In the genomic region with DNA sequence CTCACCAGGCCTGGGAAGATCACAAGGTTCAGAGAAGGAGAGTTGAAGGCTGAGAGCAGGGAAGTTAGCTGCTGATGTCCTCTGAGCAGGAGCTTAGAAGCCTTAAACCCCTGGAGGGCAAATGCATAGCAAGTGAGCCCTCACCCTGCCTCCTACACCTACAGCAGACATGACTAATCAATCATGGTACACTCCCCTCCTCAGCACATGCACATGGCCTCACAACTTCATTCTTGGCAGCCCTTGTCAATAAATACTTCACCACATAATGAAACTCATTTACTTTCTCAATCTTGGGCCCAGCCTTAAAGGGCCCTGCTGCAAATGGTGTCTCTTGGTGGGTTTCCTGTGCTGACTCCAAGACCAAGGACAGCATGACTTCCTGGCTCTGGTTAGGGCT, we compare ENCODE assay signal across 18 cellular contexts. TPM values are rescaled to one million over a fixed set of nuclear protein-coding genes. Genes with fewer than 3 reads are reported as not detected.
A peak's percentile ranks its signal among the peaks of the same experiment; 100 is the strongest.
DNase-seq lines count a peak whose midpoint lies in the region; ATAC-seq and TF ChIP-seq lines count a peak whose summit lies in the region.
"Had no signal": no experiment of that assay in that cellular context is flagged by ENCODE, and none has a peak within 500 bp of the region (broad histone marks: within the 10 kb centered on the region; RNA-seq: fewer than 3 reads in every experiment).

No MANE protein-coding gene starts in this region.

- intact Hi-C loops in activated naive CD4-positive, alpha-beta T cell treated with anti-CD3 and anti-CD28 coated beads for 36 hours (cut with micrococcal nuclease), result no loop called here

- no peak overlapping the region for H3K27ac ChIP-seq in foreskin keratinocyte
- H3K27ac ChIP-seq: RWPE1, upper lobe of right lung had no signal

- CTCF ChIA-PET in activated naive CD4-positive, alpha-beta T cell treated with anti-CD3 and anti-CD28 coated beads, Interleukin-2, amount 10 ng/mL, durations not matched to agents 7 days and 5 days (lab: Charles Lee), result interaction anchor here (1.2 to 3.2 kb wide), 2 partner anchors 22 to 251 kb away, joined by 3 to 14 read pairs; no protein-coding TSS in a partner anchor
- CTCF ChIA-PET in activated naive CD4-positive, alpha-beta T cell treated with anti-CD3 and anti-CD28 coated beads for 36 hours (lab: Charles Lee), result interaction anchor here (2.1 kb wide), 1 partner anchor 22 kb away, joined by 10 read pairs; no protein-coding TSS in a partner anchor
- CTCF ChIA-PET in activated CD8-positive, alpha-beta memory T cell treated with anti-CD3 and anti-CD28 coated beads, Interleukin-2, amount 10 ng/mL, durations not matched to agents 7 days and 5 days (lab: Charles Lee), result no interaction called here

- ATAC-seq in activated CD8-positive, alpha-beta memory T cell treated with anti-CD3 and anti-CD28 coated beads, Interleukin-2, amount 10 ng/mL, durations not matched to agents 7 days and 5 days, result no peak
- peak; percentile 76 for ATAC-seq in foreskin keratinocyte
- no peak for ATAC-seq in stimulated activated naive CD8-positive, alpha-beta T cell treated with anti-CD3 and anti-CD28 coated beads, Interleukin-15, amount 100 ng/mL, for 72 hours
- ATAC-seq: stimulated activated effector memory CD8-positive, alpha-beta T cell treated with anti-CD3 and anti-CD28 coated beads, Interleukin-12 subunit alpha, Interleukin-12 subunit beta, amount 100 ng/mL, for 72 hours; T-cell; upper lobe of right lung had no signal

- H3K27me3 Mint-ChIP-seq in activated naive CD4-positive, alpha-beta T cell treated with anti-CD3 and anti-CD28 coated beads, Interleukin-2, amount 10 ng/mL, durations not matched to agents 7 days and 5 days, result peaks cover 13% of the 10 kb centered on the region
- H3K27me3 Mint-ChIP-seq in activated naive CD4-positive, alpha-beta T cell treated with anti-CD3 and anti-CD28 coated beads for 36 hours (ENCODE audit: low read depth), result no peaks in the 10 kb centered on the region
- peaks cover 14% of the 10 kb centered on the region for H3K27me3 Mint-ChIP-seq in activated CD8-positive, alpha-beta memory T cell treated with anti-CD3 and anti-CD28 coated beads, Interleukin-2, amount 10 ng/mL, durations not matched to agents 7 days and 5 days
- H3K27me3 Mint-ChIP-seq in stimulated activated naive CD8-positive, alpha-beta T cell treated with anti-CD3 and anti-CD28 coated beads, Interleukin-15, amount 100 ng/mL, for 72 hours, result no peaks in the 10 kb centered on the region
- H3K27me3 Mint-ChIP-seq: T-cell had no signal

- TF ChIP-seq CTCF in foreskin keratinocyte (conservative IDR thresholded peaks at IDR 0.05) (no peak), BE2C (IDR thresholded peaks at IDR 0.05; ENCODE audit: low read depth, low read length) (no peak)

- H3K27ac Mint-ChIP-seq in activated naive CD4-positive, alpha-beta T cell treated with anti-CD3 and anti-CD28 coated beads, Interleukin-2, amount 10 ng/mL, durations not matched to agents 7 days and 5 days, result no peak overlapping the region
- no peak overlapping the region for H3K27ac Mint-ChIP-seq in activated naive CD4-positive, alpha-beta T cell treated with anti-CD3 and anti-CD28 coated beads for 36 hours
- no peak overlapping the region for H3K27ac Mint-ChIP-seq in activated CD8-positive, alpha-beta memory T cell treated with anti-CD3 and anti-CD28 coated beads, Interleukin-2, amount 10 ng/mL, durations not matched to agents 7 days and 5 days
- peak overlapping the region; percentile 13 to 68 for H3K27ac Mint-ChIP-seq in stimulated activated naive CD8-positive, alpha-beta T cell treated with anti-CD3 and anti-CD28 coated beads, Interleukin-15, amount 100 ng/mL, for 72 hours
- H3K27ac Mint-ChIP-seq: stimulated activated effector memory CD8-positive, alpha-beta T cell treated with anti-CD3 and anti-CD28 coated beads, Interleukin-12 subunit alpha, Interleukin-12 subunit beta, amount 100 ng/mL, for 72 hours; T-cell had no signal

- no peaks in the 10 kb centered on the region for H3K9me3 ChIP-seq in BE2C
- H3K9me3 ChIP-seq: upper lobe of right lung had no signal

- H3K4me1 ChIP-seq in foreskin keratinocyte (peaks cover 5% of the 10 kb centered on the region), BE2C (no peaks in the 10 kb centered on the region)
- H3K4me1 ChIP-seq: upper lobe of right lung had no signal

- H3K27me3 ChIP-seq in foreskin keratinocyte (peaks cover 2% of the 10 kb centered on the region), BE2C (no peaks in the 10 kb centered on the region)
- H3K27me3 ChIP-seq: upper lobe of right lung had no signal

- no peak overlapping the region for H3K4me3 Mint-ChIP-seq in activated naive CD4-positive, alpha-beta T cell treated with anti-CD3 and anti-CD28 coated beads, Interleukin-2, amount 10 ng/mL, durations not matched to agents 7 days and 5 days
- H3K4me3 Mint-ChIP-seq in activated naive CD4-positive, alpha-beta T cell treated with anti-CD3 and anti-CD28 coated beads for 36 hours, result no peak overlapping the region
- H3K4me3 Mint-ChIP-seq in activated CD8-positive, alpha-beta memory T cell treated with anti-CD3 and anti-CD28 coated beads, Interleukin-2, amount 10 ng/mL, durations not matched to agents 7 days and 5 days, result no peak overlapping the region
- H3K4me3 Mint-ChIP-seq in stimulated activated naive CD8-positive, alpha-beta T cell treated with anti-CD3 and anti-CD28 coated beads, Interleukin-15, amount 100 ng/mL, for 72 hours, result no peak overlapping the region
- H3K4me3 Mint-ChIP-seq: stimulated activated effector memory CD8-positive, alpha-beta T cell treated with anti-CD3 and anti-CD28 coated beads, Interleukin-12 subunit alpha, Interleukin-12 subunit beta, amount 100 ng/mL, for 72 hours; T-cell had no signal

- H3K36me3 Mint-ChIP-seq in activated naive CD4-positive, alpha-beta T cell treated with anti-CD3 and anti-CD28 coated beads, Interleukin-2, amount 10 ng/mL, durations not matched to agents 7 days and 5 days, result no peaks in the 10 kb centered on the region
- H3K36me3 Mint-ChIP-seq in activated naive CD4-positive, alpha-beta T cell treated with anti-CD3 and anti-CD28 coated beads for 36 hours (ENCODE audit: low read depth), result no peaks in the 10 kb centered on the region
- H3K36me3 Mint-ChIP-seq in activated CD8-positive, alpha-beta memory T cell treated with anti-CD3 and anti-CD28 coated beads, Interleukin-2, amount 10 ng/mL, durations not matched to agents 7 days and 5 days, result no peaks in the 10 kb centered on the region
- H3K36me3 Mint-ChIP-seq: stimulated activated effector memory CD8-positive, alpha-beta T cell treated with anti-CD3 and anti-CD28 coated beads, Interleukin-12 subunit alpha, Interleukin-12 subunit beta, amount 100 ng/mL, for 72 hours; T-cell had no signal

- peaks cover 38% of the 10 kb centered on the region for H3K4me1 Mint-ChIP-seq in activated naive CD4-positive, alpha-beta T cell treated with anti-CD3 and anti-CD28 coated beads, Interleukin-2, amount 10 ng/mL, durations not matched to agents 7 days and 5 days
- peaks cover 9% of the 10 kb centered on the region for H3K4me1 Mint-ChIP-seq in activated naive CD4-positive, alpha-beta T cell treated with anti-CD3 and anti-CD28 coated beads for 36 hours (ENCODE audit: low read depth)
- H3K4me1 Mint-ChIP-seq in activated CD8-positive, alpha-beta memory T cell treated with anti-CD3 and anti-CD28 coated beads, Interleukin-2, amount 10 ng/mL, durations not matched to agents 7 days and 5 days, result peaks cover 10% of the 10 kb centered on the region
- H3K4me1 Mint-ChIP-seq in stimulated activated naive CD8-positive, alpha-beta T cell treated with anti-CD3 and anti-CD28 coated beads, Interleukin-15, amount 100 ng/mL, for 72 hours, result peaks cover 3% of the 10 kb centered on the region
- H3K4me1 Mint-ChIP-seq: stimulated activated effector memory CD8-positive, alpha-beta T cell treated with anti-CD3 and anti-CD28 coated beads, Interleukin-12 subunit alpha, Interleukin-12 subunit beta, amount 100 ng/mL, for 72 hours had no signal

- H3K36me3 ChIP-seq in BE2C, result no peaks in the 10 kb centered on the region
- H3K36me3 ChIP-seq: upper lobe of right lung had no signal

- no peak overlapping the region for H3K4me3 ChIP-seq in BE2C (ENCODE audit: low read depth, low read length)
- H3K4me3 ChIP-seq: skin epidermis, upper lobe of right lung had no signal

- no peaks in the 10 kb centered on the region for H3K9me3 Mint-ChIP-seq in activated naive CD4-positive, alpha-beta T cell treated with anti-CD3 and anti-CD28 coated beads, Interleukin-2, amount 10 ng/mL, durations not matched to agents 7 days and 5 days
- no peaks in the 10 kb centered on the region for H3K9me3 Mint-ChIP-seq in activated naive CD4-positive, alpha-beta T cell treated with anti-CD3 and anti-CD28 coated beads for 36 hours
- no peaks in the 10 kb centered on the region for H3K9me3 Mint-ChIP-seq in activated CD8-positive, alpha-beta memory T cell treated with anti-CD3 and anti-CD28 coated beads, Interleukin-2, amount 10 ng/mL, durations not matched to agents 7 days and 5 days (ENCODE audit: low read depth)
- no peaks in the 10 kb centered on the region for H3K9me3 Mint-ChIP-seq in stimulated activated naive CD8-positive, alpha-beta T cell treated with anti-CD3 and anti-CD28 coated beads, Interleukin-15, amount 100 ng/mL, for 72 hours
- H3K9me3 Mint-ChIP-seq: stimulated activated effector memory CD8-positive, alpha-beta T cell treated with anti-CD3 and anti-CD28 coated beads, Interleukin-12 subunit alpha, Interleukin-12 subunit beta, amount 100 ng/mL, for 72 hours had no signal

- DNase-seq in activated naive CD4-positive, alpha-beta T cell treated with anti-CD3 and anti-CD28 coated beads, Interleukin-2, amount 10 ng/mL, durations not matched to agents 7 days and 5 days, result peak; percentile 20
- no peak for DNase-seq in activated naive CD4-positive, alpha-beta T cell treated with anti-CD3 and anti-CD28 coated beads for 36 hours
- DNase-seq in activated CD8-positive, alpha-beta memory T cell treated with anti-CD3 and anti-CD28 coated beads, Interleukin-2, amount 10 ng/mL, durations not matched to agents 7 days and 5 days, result peak; percentile 39
- DNase-seq in foreskin keratinocyte, result peak in 1 of 2 donors; percentile 69
- no peak for DNase-seq in stimulated activated naive CD8-positive, alpha-beta T cell treated with anti-CD3 and anti-CD28 coated beads, Interleukin-15, amount 100 ng/mL, for 72 hours
- DNase-seq in NCI-H2171 (lab: John Stamatoyannopoulos, UW), result no peak
- no peak for DNase-seq in BE2C
- DNase-seq in anterior cingulate cortex (lab: John Stamatoyannopoulos, UW), result no peak
- DNase-seq: MV-4-11, NCI-H2081 treated with DMSO at 0.1 percent for 48 hours, NCI-H774 had no signal

RNA-seq across cellular contexts. Expression of a gene that starts 12.9 kb away (rescaled TPM):
- total RNA-seq in activated naive CD4-positive, alpha-beta T cell treated with anti-CD3 and anti-CD28 coated beads for 36 hours, result not detected
- not detected for total RNA-seq in activated CD8-positive, alpha-beta memory T cell treated with anti-CD3 and anti-CD28 coated beads, Interleukin-2, amount 10 ng/mL, durations not matched to agents 7 days and 5 days
- 6.2 and 11.1 TPM in 2 replicates for total RNA-seq in foreskin keratinocyte
- 2.8 and 4.9 TPM in 2 replicates for polyA plus RNA-seq in foreskin keratinocyte
- not detected for polyA plus RNA-seq in BE2C (2012; ENCODE audit: insufficient read depth, insufficient read length, low read depth)
- polyA plus RNA-seq: HepG2 had no signal

RNA-seq across cellular contexts. Expression of a gene that starts 13.9 kb away (rescaled TPM):
- 1 to 10 TPM in 1 of 2 experiments, under 1 TPM in 1; 0.72 to 1.2 TPM for total RNA-seq in activated naive CD4-positive, alpha-beta T cell treated with anti-CD3 and anti-CD28 coated beads for 36 hours
- total RNA-seq in activated CD8-positive, alpha-beta memory T cell treated with anti-CD3 and anti-CD28 coated beads, Interleukin-2, amount 10 ng/mL, durations not matched to agents 7 days and 5 days, result not detected
- total RNA-seq in foreskin keratinocyte, result 1.5 and 1.7 TPM in 2 replicates
- polyA plus RNA-seq in foreskin keratinocyte, result 2.1 and 2.7 TPM in 2 replicates
- polyA plus RNA-seq in BE2C (2012; ENCODE audit: insufficient read depth, insufficient read length, low read depth), result 9.6 TPM

RNA-seq across cellular contexts. Expression of a gene that starts 23.8 kb away (rescaled TPM):
- not detected for total RNA-seq in activated naive CD4-positive, alpha-beta T cell treated with anti-CD3 and anti-CD28 coated beads for 36 hours
- total RNA-seq in activated CD8-positive, alpha-beta memory T cell treated with anti-CD3 and anti-CD28 coated beads, Interleukin-2, amount 10 ng/mL, durations not matched to agents 7 days and 5 days, result not detected
- total RNA-seq in foreskin keratinocyte, result 84.3 and 107 TPM in 2 replicates
- polyA plus RNA-seq in foreskin keratinocyte, result 96.5 and 140 TPM in 2 replicates
- polyA plus RNA-seq in BE2C (2012; ENCODE audit: insufficient read depth, insufficient read length, low read depth), result not detected
- total RNA-seq: G401 had no signal

Comparison
In these comparisons a context has a peak if more than half of its experiments do, and no peak if none do; other contexts are left out.
1. DNase-seq: peak in activated naive CD4-positive, alpha-beta T cell treated with anti-CD3 and anti-CD28 coated beads, Interleukin-2, amount 10 ng/mL, durations not matched to agents 7 days and 5 days (single experiment) and activated CD8-positive, alpha-beta memory T cell treated with anti-CD3 and anti-CD28 coated beads, Interleukin-2, amount 10 ng/mL, durations not matched to agents 7 days and 5 days (single experiment); none in activated naive CD4-positive, alpha-beta T cell treated with anti-CD3 and anti-CD28 coated beads for 36 hours (single experiment), stimulated activated naive CD8-positive, alpha-beta T cell treated with anti-CD3 and anti-CD28 coated beads, Interleukin-15, amount 100 ng/mL, for 72 hours (0 of 2), NCI-H2171 (single experiment), BE2C (single experiment) and anterior cingulate cortex (0 of 58).
2. H3K27ac Mint-ChIP-seq: peak in stimulated activated naive CD8-positive, alpha-beta T cell treated with anti-CD3 and anti-CD28 coated beads, Interleukin-15, amount 100 ng/mL, for 72 hours (2 of 2); none in activated naive CD4-positive, alpha-beta T cell treated with anti-CD3 and anti-CD28 coated beads, Interleukin-2, amount 10 ng/mL, durations not matched to agents 7 days and 5 days (single experiment), activated naive CD4-positive, alpha-beta T cell treated with anti-CD3 and anti-CD28 coated beads for 36 hours (single experiment) and activated CD8-positive, alpha-beta memory T cell treated with anti-CD3 and anti-CD28 coated beads, Interleukin-2, amount 10 ng/mL, durations not matched to agents 7 days and 5 days (single experiment).
3. RNA of a gene that starts 23.8 kb away (total RNA-seq): 84.3 to 107 TPM in foreskin keratinocyte; not detected in activated naive CD4-positive, alpha-beta T cell treated with anti-CD3 and anti-CD28 coated beads for 36 hours and not detected in activated CD8-positive, alpha-beta memory T cell treated with anti-CD3 and anti-CD28 coated beads, Interleukin-2, amount 10 ng/mL, durations not matched to agents 7 days and 5 days; every median in the first group is over 10 times any median in the second.